In the genomic region with DNA sequence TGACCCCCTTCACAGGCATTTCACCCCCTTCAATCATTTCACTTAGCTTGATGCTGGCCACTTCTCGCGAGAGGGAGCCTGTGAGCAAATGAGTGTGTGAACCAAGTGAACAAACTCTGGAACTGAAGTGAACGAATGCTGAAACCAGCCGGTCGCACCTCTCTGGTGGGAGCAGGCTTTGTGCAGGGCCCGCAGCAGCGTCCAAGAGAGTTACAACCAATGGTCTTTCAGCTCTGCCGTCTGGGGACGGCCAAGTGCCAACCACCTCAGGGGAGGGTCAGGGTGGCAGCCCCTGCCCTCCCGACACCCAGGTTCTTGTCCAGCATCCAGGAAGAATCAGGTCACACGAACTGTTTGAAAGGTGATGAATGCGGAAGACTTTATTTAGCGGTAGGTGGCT, we compare ENCODE assay signal across 23 cellular contexts.
"Had no signal": no experiment of that assay in that cellular context is flagged by ENCODE, and none has a peak within 500 bp of the region (broad histone marks: within the 10 kb centered on the region; RNA-seq: fewer than 3 reads in every experiment).

No MANE protein-coding gene starts in this region.

- H3K79me2 ChIP-seq: hepatocyte had no signal

- DNase-seq: islet precursor cell; left ventricle myocardium inferior; mesendoderm; naive B cell; natural killer cell; nephron progenitor cell; ovary; stimulated activated CD4-positive, alpha-beta T cell treated with anti-CD3 and anti-CD28 coated beads, Interleukin-1b, Interleukin-23, amount 100 ng/mL, for 48 hours; stimulated activated CD4-positive, alpha-beta T cell treated with anti-CD3 and anti-CD28 coated beads, Interleukin-4, amount 100 ng/mL, for 1 hour; stimulated activated naive B cell treated with anti-CD40 and anti-IgM and Interleukin-4, amounts not matched to agents 10 μg/mL and 1 μg/mL and 100 μg/mL, for 72 hours; stimulated activated naive CD8-positive, alpha-beta T cell treated with anti-CD3 and anti-CD28 coated beads, Interleukin-15, Interleukin-2, amounts not matched to agents 100 U/mL and 50 U/mL, for 24 hours; stomach; tibial artery had no signal

- H3K27ac ChIP-seq: hepatocyte, left ventricle myocardium inferior, ovary, right atrium auricular region, right lobe of liver, stomach, thoracic aorta, tibial artery, upper lobe of left lung, vagina had no signal

- H3K27me3 Mint-ChIP-seq: naive B cell; progenitor cell of endocrine pancreas; stimulated activated naive B cell treated with anti-CD40 and anti-IgM and Interleukin-4, amounts not matched to agents 10 μg/mL and 1 μg/mL and 100 μg/mL, for 72 hours had no signal

- H3K36me3 Mint-ChIP-seq: mesothelial cell of epicardium; naive B cell; natural killer cell; stimulated activated naive B cell treated with anti-CD40 and anti-IgM and Interleukin-4, amounts not matched to agents 10 μg/mL and 1 μg/mL and 100 μg/mL, for 72 hours had no signal

- H3K27ac Mint-ChIP-seq: mesothelial cell of epicardium; naive B cell; natural killer cell; nephron progenitor cell; progenitor cell of endocrine pancreas; stimulated activated naive B cell treated with anti-CD40 and anti-IgM and Interleukin-4, amounts not matched to agents 10 μg/mL and 1 μg/mL and 100 μg/mL, for 72 hours had no signal

- H3K4me1 Mint-ChIP-seq: mesothelial cell of epicardium; naive B cell; natural killer cell; nephron progenitor cell; stimulated activated naive B cell treated with anti-CD40 and anti-IgM and Interleukin-4, amounts not matched to agents 10 μg/mL and 1 μg/mL and 100 μg/mL, for 72 hours had no signal

- H3K27me3 ChIP-seq: hepatocyte, ovary, right atrium auricular region, right lobe of liver, stomach, tibial artery, upper lobe of left lung, vagina had no signal

- H3K4me3 ChIP-seq: hepatocyte, left ventricle myocardium inferior, lung, ovary, right atrium auricular region, right lobe of liver, smooth muscle cell, stomach, thoracic aorta, tibial artery, upper lobe of left lung, vagina had no signal

- ATAC-seq: natural killer cell; right lobe of liver; stimulated activated naive B cell treated with anti-CD40 and anti-IgM and Interleukin-4, amounts not matched to agents 10 μg/mL and 1 μg/mL and 100 μg/mL, for 72 hours; stimulated activated naive CD8-positive, alpha-beta T cell treated with anti-CD3 and anti-CD28 coated beads, Interleukin-15, Interleukin-2, amounts not matched to agents 100 U/mL and 50 U/mL, for 24 hours had no signal

- H3K4me1 ChIP-seq: left ventricle myocardium inferior, right atrium auricular region, right lobe of liver, stomach, tibial artery, upper lobe of left lung, vagina had no signal

- H3K36me3 ChIP-seq: left ventricle myocardium inferior, ovary, right atrium auricular region, right lobe of liver, stomach, thoracic aorta, tibial artery, upper lobe of left lung, vagina had no signal

- H2AFZ ChIP-seq: hepatocyte had no signal

- H3K4me2 ChIP-seq: hepatocyte, smooth muscle cell had no signal

- H3K9me3 ChIP-seq: ovary, right atrium auricular region, right lobe of liver, thoracic aorta, tibial artery, upper lobe of left lung, vagina had no signal

- H3K4me3 Mint-ChIP-seq: mesothelial cell of epicardium; naive B cell; natural killer cell; nephron progenitor cell; stimulated activated naive B cell treated with anti-CD40 and anti-IgM and Interleukin-4, amounts not matched to agents 10 μg/mL and 1 μg/mL and 100 μg/mL, for 72 hours had no signal

- H3K9me3 Mint-ChIP-seq: nephron progenitor cell had no signal
